ENCODE assay signal across 8 cellular contexts in the genomic region with DNA sequence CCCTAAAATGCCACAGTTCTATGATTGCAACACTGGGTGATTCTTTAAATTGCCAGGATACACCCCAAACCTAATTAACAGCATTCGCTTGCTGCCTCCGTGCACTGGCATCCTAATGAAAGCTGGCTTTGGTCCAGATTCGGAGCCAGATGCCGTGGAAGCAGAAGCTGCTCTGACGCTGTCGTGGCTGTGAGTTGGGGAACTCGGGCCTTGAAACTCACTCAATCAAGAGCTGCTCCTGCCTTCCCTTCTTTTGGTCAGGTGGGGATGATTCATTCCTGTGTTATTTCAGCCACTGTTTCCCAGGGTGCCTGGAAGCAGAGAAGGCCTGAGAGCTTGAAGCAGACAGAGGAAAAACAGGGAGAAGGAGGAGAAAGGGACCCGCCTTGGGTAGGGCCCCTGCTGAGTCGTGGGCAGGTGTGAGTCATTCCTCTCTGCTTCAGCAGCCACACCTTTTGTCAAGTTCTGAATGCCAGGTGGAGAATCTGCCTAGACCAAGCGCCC. TPM values are rescaled to one million over a fixed set of nuclear protein-coding genes. Genes with fewer than 3 reads are reported as not detected.
A peak's percentile ranks its signal among the peaks of the same experiment; 100 is the strongest.
DNase-seq lines count a peak whose midpoint lies in the region; ATAC-seq, FAIRE-seq and TF ChIP-seq lines count a peak whose summit lies in the region.
"Had no signal": no experiment of that assay in that cellular context is flagged by ENCODE, and none has a peak within 500 bp of the region (broad histone marks: within the 10 kb centered on the region; RNA-seq: fewer than 3 reads in every experiment).

No MANE protein-coding gene starts in this region.

- no peaks in the 10 kb centered on the region for H3K79me2 ChIP-seq in GM23338 (replicated peaks; ENCODE audit: insufficient read depth)
- H3K79me2 ChIP-seq in astrocyte (ENCODE audit: insufficient read depth, low read length), result no peaks in the 10 kb centered on the region
- no peaks in the 10 kb centered on the region for H3K79me2 ChIP-seq in MM.1S (ENCODE audit: low read length)

- H3K27me3 Mint-ChIP-seq in GM23338 (ENCODE audit: insufficient read depth, low read depth, poor library complexity), result peaks cover 6% of the 10 kb centered on the region
- peaks cover 3% of the 10 kb centered on the region for H3K27me3 Mint-ChIP-seq in astrocyte (ENCODE audit: low read depth, unreplicated experiment)

- H3K27me3 ChIP-seq in GM23338 (ENCODE audit: insufficient read depth) (no peaks in the 10 kb centered on the region), astrocyte (ENCODE audit: insufficient read depth, low read length) (no peaks in the 10 kb centered on the region), kidney epithelial cell (ENCODE audit: control insufficient read depth, insufficient read depth, low read length) (no peaks in the 10 kb centered on the region), MM.1S (replicated peaks; ENCODE audit: insufficient read depth, low read length) (no peaks in the 10 kb centered on the region)

- H3K4me3 ChIP-seq in GM23338 (no peak overlapping the region), astrocyte (ENCODE audit: insufficient read depth, low read depth, low read length) (peak overlapping the region; percentile 6), kidney epithelial cell (ENCODE audit: low read depth, low read length) (no peak overlapping the region), MM.1S (ENCODE audit: low read length) (no peak overlapping the region)

- 0 out of 2 replicates have a peak overlapping the region, but pooled peaks have one; percentile 6 for H3K27ac ChIP-seq in GM23338 (ENCODE audit: low read depth)
- peak overlapping the region; percentile 74 for H3K27ac ChIP-seq in astrocyte (ENCODE audit: low read depth, low read length)
- H3K27ac ChIP-seq in MM.1S (ENCODE audit: low read length), result no peak overlapping the region
- H3K27ac ChIP-seq: neutrophil had no signal

- H3K4me2 ChIP-seq in GM23338, result no peak overlapping the region
- H3K4me2 ChIP-seq in astrocyte (ENCODE audit: low read length), result peak overlapping the region; percentile 69
- H3K4me2 ChIP-seq in MM.1S (ENCODE audit: low read depth, low read length), result no peak overlapping the region

- no peak overlapping the region; the same call in 1 of the 2 replicates for H2AFZ ChIP-seq in GM23338
- peak overlapping the region; percentile 50 for H2AFZ ChIP-seq in astrocyte (ENCODE audit: low read depth, low read length)
- no peak overlapping the region for H2AFZ ChIP-seq in MM.1S (ENCODE audit: low read length)

- no peaks in the 10 kb centered on the region for H3F3A ChIP-seq in GM23338 (replicated peaks; ENCODE audit: low read depth)
- no peaks in the 10 kb centered on the region for H3F3A ChIP-seq in MM.1S (ENCODE audit: insufficient read depth, low read length)

- H3K36me3 ChIP-seq in GM23338 (ENCODE audit: insufficient read depth) (no peaks in the 10 kb centered on the region), astrocyte (ENCODE audit: insufficient read depth, low read length) (no peaks in the 10 kb centered on the region), kidney epithelial cell (ENCODE audit: control insufficient read depth, insufficient read depth, low read length) (no peaks in the 10 kb centered on the region), MM.1S (replicated peaks; ENCODE audit: insufficient read depth, low read length) (no peaks in the 10 kb centered on the region)
- H3K36me3 ChIP-seq: neutrophil had no signal

- no peak overlapping the region for H3K4me3 Mint-ChIP-seq in GM23338
- H3K4me3 Mint-ChIP-seq in astrocyte (ENCODE audit: unreplicated experiment), result peak overlapping the region; percentile 46

- peaks cover 5% of the 10 kb centered on the region; the same call in 1 of the 2 replicates for H3K4me1 ChIP-seq in GM23338 (ENCODE audit: insufficient read depth)
- peaks cover 12% of the 10 kb centered on the region for H3K4me1 ChIP-seq in astrocyte (ENCODE audit: insufficient read depth, low read length)
- H3K4me1 ChIP-seq in MM.1S (ENCODE audit: low read length), result no peaks in the 10 kb centered on the region

- ATAC-seq in GM23338 (peak; percentile 93), HG02938 (IDR thresholded peaks at IDR 0.05; ENCODE audit: unreplicated experiment) (no peak)

- TF ChIP-seq CTCF in GM23338 (conservative IDR thresholded peaks at IDR 0.05; ENCODE audit: low read depth in 2 of 2), result no peak
- no peak for TF ChIP-seq CTCF in astrocyte (IDR thresholded peaks at IDR 0.05; ENCODE audit: insufficient read depth, low read depth, low read length)
- no peak for TF ChIP-seq CTCF in kidney epithelial cell (IDR thresholded peaks at IDR 0.05; ENCODE audit: insufficient read depth, low read length, poor library complexity, severe bottlenecking)
- TF ChIP-seq CTCF in MM.1S (IDR thresholded peaks at IDR 0.05; ENCODE audit: low read length), result no peak

- 0 out of 2 replicates have a peak, but pooled peaks cover 2% of the 10 kb centered on the region for H3K9me2 ChIP-seq in GM23338 (ENCODE audit: insufficient read depth)
- no peaks in the 10 kb centered on the region for H3K9me2 ChIP-seq in MM.1S (replicated peaks; ENCODE audit: insufficient read depth, low read length)

- H3K9ac ChIP-seq in astrocyte (ENCODE audit: low read length), result peak overlapping the region; percentile 60
- no peak overlapping the region for H3K9ac ChIP-seq in MM.1S (ENCODE audit: low read length)

- H3K27ac Mint-ChIP-seq in GM23338, result peak overlapping the region; percentile 72
- H3K27ac Mint-ChIP-seq in astrocyte (ENCODE audit: unreplicated experiment), result peak overlapping the region; percentile 96

- DNase-seq in GM23338 (ENCODE audit: low spot score) (peak; percentile 77), NCI-H187 treated with DMSO at 0.1 percent for 48 hours (lab: John Stamatoyannopoulos, UW) (peak; percentile 92), astrocyte (ENCODE audit: low read depth) (peak; percentile 91), kidney epithelial cell (ENCODE audit: low read depth) (peak; percentile 99), urothelium cell line (ENCODE audit: low spot score) (peak; percentile 91), MM.1S (no peak)

- no peaks in the 10 kb centered on the region; the same call in 2 of the 3 replicates for H3K9me3 Mint-ChIP-seq in GM23338
- peaks cover 2% of the 10 kb centered on the region for H3K9me3 Mint-ChIP-seq in astrocyte (ENCODE audit: unreplicated experiment)

- H3K4me1 Mint-ChIP-seq in GM23338 (peaks cover 18% of the 10 kb centered on the region), astrocyte (ENCODE audit: low read depth, unreplicated experiment) (peaks cover 30% of the 10 kb centered on the region)

- FAIRE-seq in astrocyte (lab: Jason Lieb, UNC), result no peak
- no peak for FAIRE-seq in urothelium cell line (lab: Jason Lieb, UNC)

- H3K9me3 ChIP-seq in astrocyte (ENCODE audit: insufficient read depth, low read depth, low read length) (no peaks in the 10 kb centered on the region), MM.1S (replicated peaks; ENCODE audit: insufficient read depth, low read length) (no peaks in the 10 kb centered on the region)
- H3K9me3 ChIP-seq: neutrophil had no signal

- H4K20me1 ChIP-seq in GM23338 (replicated peaks; ENCODE audit: insufficient read depth) (no peaks in the 10 kb centered on the region), astrocyte (ENCODE audit: insufficient read depth, low read length) (no peaks in the 10 kb centered on the region), MM.1S (ENCODE audit: insufficient read depth, low read length) (no peaks in the 10 kb centered on the region)

- H3K36me3 Mint-ChIP-seq in GM23338 (ENCODE audit: low read depth), result no peaks in the 10 kb centered on the region; the same call in 2 of the 3 replicates
- H3K36me3 Mint-ChIP-seq in astrocyte (ENCODE audit: low read depth, unreplicated experiment), result no peaks in the 10 kb centered on the region

TF ChIP-seq in GM23338, 12 proteins besides CTCF, POLR2A, EP300 and RAD21 (continues in another document):
- no peak for TF ChIP-seq CREB1 (CRISPR knock-in tag; IDR thresholded peaks at IDR 0.05; ENCODE audit: low read depth)

RNA-seq across cellular contexts. Expression of a gene that starts 36.2 kb away (rescaled TPM):
- total RNA-seq in GM23338 (2014; rRNA removed; shearing (Covaris generic)), result 42.5 and 43.7 TPM in 2 replicates
- polyA plus RNA-seq in GM23338 (2016; fragmentation: Nextera tagmentation; extraction: Ambion mirVana), result 14.8 and 16.8 TPM in 2 replicates
- total RNA-seq in astrocyte (468 and 555 TPM in 2 replicates), kidney epithelial cell (216 and 220 TPM in 2 replicates)
